Comparison of ENCODE assay signal across 23 cellular contexts in genomic region chr2:161824226-161824625, GRCh38.
A peak's percentile ranks its signal among the peaks of the same experiment; 100 is the strongest.
DNase-seq lines count a peak whose midpoint lies in the region; ATAC-seq, FAIRE-seq and TF ChIP-seq lines count a peak whose summit lies in the region.
"Had no signal": no experiment of that assay in that cellular context is flagged by ENCODE, and none has a peak within 500 bp of the region (broad histone marks: within the 10 kb centered on the region; RNA-seq: fewer than 3 reads in every experiment).

No MANE protein-coding gene starts in this region.

- TF ChIP-seq EP300 in HepG2 (IDR thresholded peaks at IDR 0.05; ENCODE audit: low read depth in 2 of 2, low read length in 2 of 2) (no peak), HepG2 (CRISPR knock-in tag; IDR thresholded peaks at IDR 0.05; ENCODE audit: borderline replicate concordance) (no peak)

- in situ Hi-C loops in HepG2 (cut with HindIII; ENCODE audit: extremely low pct_ligation_motif_present, low pct_unique_long_range_greater_than_20kb) = no loop called here

- H3K79me2 ChIP-seq in HepG2 (ENCODE audit: insufficient read depth, low read length) (no peaks in the 10 kb centered on the region), osteoblast (ENCODE audit: insufficient read depth, low read length) (no peaks in the 10 kb centered on the region), hepatocyte (no peaks in the 10 kb centered on the region)

- H3K4me2 ChIP-seq in HepG2 (ENCODE audit: low read depth, low read length) (no peak overlapping the region), osteoblast (ENCODE audit: insufficient read depth, low read length) (no peak overlapping the region), hepatocyte (no peak overlapping the region)
- H3K4me2 ChIP-seq: BLaER1 treated with 17β-estradiol and CSF1 and Interleukin-3, amounts not matched to agents 10 nM and 100 nM; GM23338 had no signal

- H3K9me3 ChIP-seq in HepG2 (ENCODE audit: low read length) = no peaks in the 10 kb centered on the region
- no peaks in the 10 kb centered on the region for H3K9me3 ChIP-seq in right lobe of liver
- H3K9me3 ChIP-seq in osteoblast (ENCODE audit: low read depth, low read length) = no peaks in the 10 kb centered on the region
- H3K9me3 ChIP-seq in hepatocyte (ENCODE audit: low read depth) = no peaks in the 10 kb centered on the region
- H3K9me3 ChIP-seq: BE2C; BLaER1 treated with 17β-estradiol and CSF1 and Interleukin-3, amounts not matched to agents 10 nM and 100 nM had no signal

- DNase-seq in HepG2 (ENCODE audit: low spot score) = no peak
- no peak for DNase-seq in right lobe of liver
- DNase-seq in GM12891 (ENCODE audit: insufficient read length, low spot score) = no peak
- peak; percentile 13 for DNase-seq in epithelial cell of proximal tubule (ENCODE audit: low read depth)
- peak; percentile 69 for DNase-seq in kidney tubule cell (ENCODE audit: low spot score)
- no peak for DNase-seq in osteoblast (ENCODE audit: insufficient read length, low spot score, missing footprints)
- no peak for DNase-seq in hepatocyte (ENCODE audit: low spot score)
- DNase-seq: AML-193; BE2C; Calu3; CD4-positive, alpha-beta T cell; CD8-positive, alpha-beta memory T cell; DMS53; DMS79 treated with DMSO at 0.1 percent for 48 hours; GF-D8; H9 had no signal

- WGBS in HepG2 (ENCODE audit: low lambda C conversion rate) = 4% methylated on average over 4 of the region's 4 CpGs
- WGBS in right lobe of liver (ENCODE audit: insufficient coverage, low coverage, low lambda C conversion rate, missing lambda C conversion rate) = 60% methylated on average over 4 of the region's 4 CpGs
- WGBS in hepatocyte (ENCODE audit: low lambda C conversion rate, missing lambda C conversion rate) = 90% methylated on average over 4 of the region's 4 CpGs

- H3K4me1 ChIP-seq in HepG2 (ENCODE audit: insufficient read depth, low read length) (no peaks in the 10 kb centered on the region), right lobe of liver (no peaks in the 10 kb centered on the region), osteoblast (ENCODE audit: insufficient read depth, low read length) (no peaks in the 10 kb centered on the region), hepatocyte (ENCODE audit: insufficient read depth) (no peaks in the 10 kb centered on the region)
- H3K4me1 ChIP-seq: BE2C; BLaER1 treated with 17β-estradiol and CSF1 and Interleukin-3, amounts not matched to agents 10 nM and 100 nM had no signal

- H3K9ac ChIP-seq in HepG2 (ENCODE audit: insufficient read depth, low read depth, low read length) = no peak overlapping the region
- H3K9ac ChIP-seq: BLaER1 treated with 17β-estradiol and CSF1 and Interleukin-3, amounts not matched to agents 10 nM and 100 nM had no signal

- H3K27me3 ChIP-seq in HepG2 (ENCODE audit: control insufficient read depth in 1 of 2, insufficient read depth in 2 of 2, low read length in 2 of 2) = no peaks in the 10 kb centered on the region; a peak in 1 of 5 replicates
- H3K27me3 ChIP-seq in right lobe of liver = no peaks in the 10 kb centered on the region
- H3K27me3 ChIP-seq in osteoblast (ENCODE audit: insufficient read depth, low read length) = no peaks in the 10 kb centered on the region
- H3K27me3 ChIP-seq in hepatocyte = no peaks in the 10 kb centered on the region
- H3K27me3 ChIP-seq: BE2C; BLaER1 treated with 17β-estradiol and CSF1 and Interleukin-3, amounts not matched to agents 10 nM and 100 nM had no signal

- no peak overlapping the region for H2AFZ ChIP-seq in HepG2 (ENCODE audit: low read length)
- no peak overlapping the region for H2AFZ ChIP-seq in osteoblast (ENCODE audit: low read length)
- H2AFZ ChIP-seq in hepatocyte = no peak overlapping the region
- H2AFZ ChIP-seq: GM23338 had no signal

- no TSS peak for BruUV-seq in HepG2 (replicated peaks; lab: Mats Ljungman, UMichigan)

- FAIRE-seq in HepG2 (lab: Jason Lieb, UNC) = no peak
- peak; percentile 16 for FAIRE-seq in GM12891 (lab: Jason Lieb, UNC)
- FAIRE-seq: A204.1, GM12892 had no signal

- intact Hi-C loops in HepG2 (cut with micrococcal nuclease; ENCODE audit: unreplicated experiment) (no loop called here), right lobe of liver (cut with DNase I) (no loop called here)

- no peak for TF ChIP-seq RAD21 in HepG2 (CRISPR knock-in tag; IDR thresholded peaks at IDR 0.05)

- CTCF ChIA-PET in HepG2 (lab: Yijun Ruan, JAX; ENCODE audit: low intra/inter-chr PET ratio, low total read pairs) = no interaction called here

- H3K4me3 ChIP-seq in HepG2 (replicated peaks in 1 of 3; ENCODE audit: insufficient read depth in 1 of 3, low read depth in 2 of 3, low read length in 3 of 3) (no peak overlapping the region), right lobe of liver (no peak overlapping the region), epithelial cell of proximal tubule (ENCODE audit: low read depth, low read length) (no peak overlapping the region), osteoblast (ENCODE audit: insufficient read depth, low read length) (no peak overlapping the region), hepatocyte (no peak overlapping the region)
- H3K4me3 ChIP-seq: BLaER1 treated with 17β-estradiol and CSF1 and Interleukin-3, amounts not matched to agents 10 nM and 100 nM; GM23338 had no signal

- no peaks in the 10 kb centered on the region for H3K9me2 ChIP-seq in hepatocyte (replicated peaks; ENCODE audit: insufficient read depth)

- ATAC-seq in HepG2 = no peak
- no peak for ATAC-seq in right lobe of liver
- ATAC-seq in GM21360 (IDR thresholded peaks at IDR 0.05; ENCODE audit: unreplicated experiment) = no peak
- ATAC-seq: GM23338, HCT116 had no signal

- H3K36me3 ChIP-seq in HepG2 (replicated peaks in 1 of 2; ENCODE audit: control insufficient read depth in 1 of 2, insufficient read depth in 2 of 2, low read length in 2 of 2) (no peaks in the 10 kb centered on the region), right lobe of liver (no peaks in the 10 kb centered on the region), osteoblast (ENCODE audit: insufficient read depth, low read length) (no peaks in the 10 kb centered on the region), hepatocyte (replicated peaks; ENCODE audit: insufficient read depth, low read depth) (no peaks in the 10 kb centered on the region)
- H3K36me3 ChIP-seq: BE2C; BLaER1 treated with 17β-estradiol and CSF1 and Interleukin-3, amounts not matched to agents 10 nM and 100 nM had no signal

- TF ChIP-seq POLR2A in HepG2 (IDR thresholded peaks at IDR 0.05; ENCODE audit: insufficient read depth in 1 of 2, low read depth in 2 of 2, low read length in 2 of 2) (no peak), right lobe of liver (IDR thresholded peaks at IDR 0.05) (no peak), GM12891 (IDR thresholded peaks at IDR 0.05; ENCODE audit: low read depth, low read length) (no peak)

- TF ChIP-seq CTCF in HepG2 (CRISPR knock-in tag; IDR thresholded peaks at IDR 0.05) = no peak
- TF ChIP-seq CTCF in right lobe of liver (IDR thresholded peaks at IDR 0.05) = no peak
- TF ChIP-seq CTCF in epithelial cell of proximal tubule (conservative IDR thresholded peaks at IDR 0.05; ENCODE audit: low read depth, low read length) = no peak
- no peak for TF ChIP-seq CTCF in osteoblast (IDR thresholded peaks at IDR 0.05; ENCODE audit: extremely low read depth, low read depth, low read length)
- TF ChIP-seq CTCF in hepatocyte (IDR thresholded peaks at IDR 0.05; ENCODE audit: poor library complexity) = no peak

- POLR2A ChIA-PET in HepG2 (lab: Yijun Ruan, JAX) = no interaction called here

- no peaks in the 10 kb centered on the region for H4K20me1 ChIP-seq in HepG2 (ENCODE audit: insufficient read depth, low read length)
- H4K20me1 ChIP-seq in osteoblast (ENCODE audit: insufficient read depth, low read length) = no peaks in the 10 kb centered on the region
- H4K20me1 ChIP-seq in hepatocyte (ENCODE audit: insufficient read depth, poor library complexity, severe bottlenecking) = no peaks in the 10 kb centered on the region
- H4K20me1 ChIP-seq: BLaER1 treated with 17β-estradiol and CSF1 and Interleukin-3, amounts not matched to agents 10 nM and 100 nM had no signal

- H3K27ac ChIP-seq in HepG2 (ENCODE audit: extremely low read length, insufficient read depth, low read length) = no peak overlapping the region
- H3K27ac ChIP-seq in right lobe of liver = no peak overlapping the region
- no peak overlapping the region for H3K27ac ChIP-seq in osteoblast (ENCODE audit: low read depth, low read length)
- no peak overlapping the region for H3K27ac ChIP-seq in hepatocyte
- H3K27ac ChIP-seq: 22Rv1; BLaER1 treated with 17β-estradiol and CSF1 and Interleukin-3, amounts not matched to agents 10 nM and 100 nM had no signal

TF ChIP-seq in HepG2, 621 proteins besides CTCF, POLR2A, EP300 and RAD21:
- TF ChIP-seq CREB1 (IDR thresholded peaks at IDR 0.05) (peak; percentile 35; the same call in 1 of the 2 replicates), CREB1 (CRISPR knock-in tag; IDR thresholded peaks at IDR 0.05) (no peak), ZFP62 (CRISPR knock-in tag; IDR thresholded peaks at IDR 0.05) (no peak)
TF ChIP-seq in HepG2: peak in this region for 1.

TF ChIP-seq in GM12891, 5 proteins besides CTCF, POLR2A, EP300 and RAD21:
- TF ChIP-seq TAF1 (IDR thresholded peaks at IDR 0.05; ENCODE audit: low read depth, low read length) (no peak), SPI1 (IDR thresholded peaks at IDR 0.05; ENCODE audit: low read depth, low read length) (no peak), POU2F2 (IDR thresholded peaks at IDR 0.05; ENCODE audit: low read depth, low read length) (no peak), POLR2AphosphoS5 (IDR thresholded peaks at IDR 0.05; ENCODE audit: low read depth, low read length) (no peak), PAX5 (IDR thresholded peaks at IDR 0.05; ENCODE audit: insufficient read depth, low read length, severe bottlenecking) (no peak)

Comparison
In these comparisons a context has a peak if more than half of its experiments do, and no peak if none do; other contexts are left out.
1. DNase-seq: peak in epithelial cell of proximal tubule (single experiment) and kidney tubule cell (single experiment); none in HepG2 (single experiment), right lobe of liver (0 of 3), GM12891 (single experiment), osteoblast (single experiment) and hepatocyte (single experiment).